In genomic region chrX:102272231-102272630, GRCh38 we compare ENCODE assay signal across 20 cellular contexts. TPM values are rescaled to one million over a fixed set of nuclear protein-coding genes. Genes with fewer than 3 reads are reported as not detected.
"Had no signal": no experiment of that assay in that cellular context is flagged by ENCODE, and none has a peak within 500 bp of the region (broad histone marks: within the 10 kb centered on the region; RNA-seq: fewer than 3 reads in every experiment).

No MANE protein-coding gene starts in this region.

RNA-seq across cellular contexts. Expression of gene NXF2, which starts 25.3 kb away (rescaled TPM):
- total RNA-seq: activated naive CD4-positive, alpha-beta T cell treated with anti-CD3 and anti-CD28 coated beads for 36 hours; activated naive CD4-positive, alpha-beta T cell treated with anti-CD3 and anti-CD28 coated beads, Interleukin-2, amount 50 U/mL, for 72 hours; activated naive CD8-positive, alpha-beta T cell treated with anti-CD3 and anti-CD28 coated beads for 36 hours; activated naive CD8-positive, alpha-beta T cell treated with anti-CD3 and anti-CD28 coated beads, Interleukin-2, amount 10 ng/mL, durations not matched to agents 7 days and 5 days; activated T-cell treated with anti-CD3 and anti-CD28 coated beads, Interleukin-2, amount 50 U/mL, for 4 hours; activated T-cell treated with anti-CD3 and anti-CD28 coated beads, Interleukin-2, amount 50 U/mL, for 72 hours; activated T-helper 1 cell treated with anti-CD3 and anti-CD28 coated beads, Interleukin-12 subunit alpha, Interleukin-12 subunit beta, Interleukin-2, Interleukin-4 antibody, amounts not matched to agents 30 ng/mL and 10 ng/mL and 1 ng/mL, durations not matched to agents 14 hours and 24 hours and 36 hours; activated T-helper 17 cell treated with anti-CD3 and anti-CD28 coated beads, Interleukin-2, amount 50 U/mL, for 72 hours; activated T-helper 2 cell treated with anti-CD3 and anti-CD28 coated beads, Interferon-gamma antibody, Interleukin-2, Interleukin-4, amounts not matched to agents 10 μg/mL and 5 μg/mL and 100 μg/mL, durations not matched to agents 14 hours and 24 hours and 36 hours; adrenal gland; aorta; ascending aorta; astrocyte; body of pancreas; breast epithelium; cardiac muscle cell; cardiac septum; cerebellum; chondrocyte had no signal
- polyA plus RNA-seq: adipose tissue, aorta had no signal

RNA-seq across cellular contexts. Expression of gene TCP11X1, which starts 57.1 kb away (rescaled TPM):
- total RNA-seq: activated naive CD4-positive, alpha-beta T cell treated with anti-CD3 and anti-CD28 coated beads for 36 hours; activated naive CD4-positive, alpha-beta T cell treated with anti-CD3 and anti-CD28 coated beads, Interleukin-2, amount 50 U/mL, for 72 hours; activated naive CD8-positive, alpha-beta T cell treated with anti-CD3 and anti-CD28 coated beads for 36 hours; activated naive CD8-positive, alpha-beta T cell treated with anti-CD3 and anti-CD28 coated beads, Interleukin-2, amount 10 ng/mL, durations not matched to agents 7 days and 5 days; activated T-cell treated with anti-CD3 and anti-CD28 coated beads, Interleukin-2, amount 50 U/mL, for 4 hours; activated T-cell treated with anti-CD3 and anti-CD28 coated beads, Interleukin-2, amount 50 U/mL, for 72 hours; activated T-helper 1 cell treated with anti-CD3 and anti-CD28 coated beads, Interleukin-12 subunit alpha, Interleukin-12 subunit beta, Interleukin-2, Interleukin-4 antibody, amounts not matched to agents 30 ng/mL and 10 ng/mL and 1 ng/mL, durations not matched to agents 14 hours and 24 hours and 36 hours; activated T-helper 17 cell treated with anti-CD3 and anti-CD28 coated beads, Interleukin-2, amount 50 U/mL, for 72 hours; activated T-helper 2 cell treated with anti-CD3 and anti-CD28 coated beads, Interferon-gamma antibody, Interleukin-2, Interleukin-4, amounts not matched to agents 10 μg/mL and 5 μg/mL and 100 μg/mL, durations not matched to agents 14 hours and 24 hours and 36 hours; aorta; ascending aorta; astrocyte; body of pancreas; breast epithelium; cardiac muscle cell; cardiac septum; chondrocyte had no signal
- polyA plus RNA-seq: adipose tissue, adrenal gland, aorta, cardiac muscle cell had no signal
